ENCODE assay signal across 9 cellular contexts in genomic region chrX:13598877-13599276, GRCh38. TPM values are rescaled to one million over a fixed set of nuclear protein-coding genes. Genes with fewer than 3 reads are reported as not detected.
A peak's percentile ranks its signal among the peaks of the same experiment; 100 is the strongest.
DNase-seq lines count a peak whose midpoint lies in the region; ATAC-seq and TF ChIP-seq lines count a peak whose summit lies in the region.
"Had no signal": no experiment of that assay in that cellular context is flagged by ENCODE, and none has a peak within 500 bp of the region (broad histone marks: within the 10 kb centered on the region; RNA-seq: fewer than 3 reads in every experiment).

No MANE protein-coding gene starts in this region.

- no peak overlapping the region for H2AFZ ChIP-seq in OCI-LY7 (ENCODE audit: low read length)

- BruUV-seq in OCI-LY7 (replicated peaks; lab: Mats Ljungman, UMichigan), result no TSS peak

- no peak overlapping the region for H3K27ac Mint-ChIP-seq in natural killer cell treated with Interleukin-12 subunit alpha and Interleukin-12 subunit beta and Interleukin-15 and Interleukin-18, amount 100 ng/mL, for 72 hours

- H3K4me1 ChIP-seq in OCI-LY7 (ENCODE audit: insufficient read depth, low read length, poor library complexity, severe bottlenecking), result no peaks in the 10 kb centered on the region

- H3K4me3 Mint-ChIP-seq in natural killer cell treated with Interleukin-12 subunit alpha and Interleukin-12 subunit beta and Interleukin-15 and Interleukin-18, amount 100 ng/mL, for 72 hours, result no peak overlapping the region

- H3K4me2 ChIP-seq in OCI-LY7 (ENCODE audit: low read length), result no peak overlapping the region

- H3K36me3 Mint-ChIP-seq in natural killer cell treated with Interleukin-12 subunit alpha and Interleukin-12 subunit beta and Interleukin-15 and Interleukin-18, amount 100 ng/mL, for 72 hours, result no peaks in the 10 kb centered on the region

- H3K9me3 ChIP-seq in OCI-LY7 (ENCODE audit: low read length), result no peaks in the 10 kb centered on the region

- H3K9me2 ChIP-seq in OCI-LY7 (ENCODE audit: insufficient read depth, low read length), result no peaks in the 10 kb centered on the region

- no peak overlapping the region for H3K27ac ChIP-seq in OCI-LY7 (ENCODE audit: low read depth, low read length, poor library complexity, severe bottlenecking)

- DNase-seq in left ventricle myocardium superior, result no peak
- no peak for DNase-seq in Right ventricle myocardium superior
- peak; percentile 3 for DNase-seq in OCI-LY7 (ENCODE audit: low spot score)
- DNase-seq in epithelial cell of proximal tubule (ENCODE audit: low read depth), result no peak
- DNase-seq in natural killer cell treated with Interleukin-12 subunit alpha and Interleukin-12 subunit beta and Interleukin-15 and Interleukin-18, amount 100 ng/mL, for 72 hours (ENCODE audit: low spot score), result no peak
- DNase-seq in NCI-H1694 (lab: John Stamatoyannopoulos, UW), result no peak
- DNase-seq in NCI-H510A (lab: John Stamatoyannopoulos, UW), result no peak
- DNase-seq in SIG-M5 (lab: John Stamatoyannopoulos, UW), result no peak
- DNase-seq: posterior cingulate gyrus had no signal

- POLR2A ChIA-PET in OCI-LY7 (lab: Charles Lee), result no interaction called here

- H4K20me1 ChIP-seq in OCI-LY7 (ENCODE audit: insufficient read depth, low read length), result no peaks in the 10 kb centered on the region

- no peaks in the 10 kb centered on the region for H3K4me1 Mint-ChIP-seq in natural killer cell treated with Interleukin-12 subunit alpha and Interleukin-12 subunit beta and Interleukin-15 and Interleukin-18, amount 100 ng/mL, for 72 hours (ENCODE audit: low read depth in 2 of 2)

- peaks cover 0 to 10% of the 10 kb centered on the region in 2 donors for H3K27me3 Mint-ChIP-seq in natural killer cell treated with Interleukin-12 subunit alpha and Interleukin-12 subunit beta and Interleukin-15 and Interleukin-18, amount 100 ng/mL, for 72 hours

- peak; percentile 37; the same call in 1 of the 2 replicates for TF ChIP-seq CTCF in OCI-LY7 (conservative IDR thresholded peaks at IDR 0.05; ENCODE audit: low read length)
- TF ChIP-seq CTCF in epithelial cell of proximal tubule (conservative IDR thresholded peaks at IDR 0.05; ENCODE audit: low read depth, low read length), result peak; percentile 46

- CTCF ChIA-PET in OCI-LY7 (lab: Charles Lee; ENCODE audit: unreplicated experiment), result no interaction called here

- no peaks in the 10 kb centered on the region for H3K79me2 ChIP-seq in OCI-LY7 (ENCODE audit: insufficient read depth, low read depth, low read length)

- no peak overlapping the region for H3K4me3 ChIP-seq in OCI-LY7 (ENCODE audit: low read depth, low read length, poor library complexity, severe bottlenecking)
- no peak overlapping the region for H3K4me3 ChIP-seq in epithelial cell of proximal tubule (ENCODE audit: low read depth, low read length)

- no peaks in the 10 kb centered on the region for H3K9me3 Mint-ChIP-seq in natural killer cell treated with Interleukin-12 subunit alpha and Interleukin-12 subunit beta and Interleukin-15 and Interleukin-18, amount 100 ng/mL, for 72 hours

- no peaks in the 10 kb centered on the region for H3K36me3 ChIP-seq in OCI-LY7 (ENCODE audit: insufficient read depth, low read length)

- intact Hi-C loops in left ventricle myocardium superior (cut with micrococcal nuclease), result no loop called here
- intact Hi-C loops in Right ventricle myocardium superior (cut with DNase I), result no loop called here
- intact Hi-C loops in OCI-LY7 (cut with micrococcal nuclease; ENCODE audit: unreplicated experiment), result no loop called here

- ATAC-seq in left ventricle myocardium superior (peak; percentile 31), Right ventricle myocardium superior (ENCODE audit: poor library complexity) (no peak)
- ATAC-seq in natural killer cell treated with Interleukin-12 subunit alpha and Interleukin-12 subunit beta and Interleukin-15 and Interleukin-18, amount 100 ng/mL, for 72 hours, result no peak

RNA-seq across cellular contexts. Expression of gene EGFL6, which starts 29.5 kb away (rescaled TPM):
- total RNA-seq in left ventricle myocardium superior (not detected), Right ventricle myocardium superior (not detected), OCI-LY7 (2022) (not detected in 2 replicates), epithelial cell of proximal tubule (not detected in 2 replicates)
- not detected in 2 replicates for total RNA-seq in OCI-LY7 (2014; rRNA removed; shearing (Covaris generic))
- 1 to 10 TPM; 3.2 to 5.0 TPM for total RNA-seq in natural killer cell treated with Interleukin-12 subunit alpha and Interleukin-12 subunit beta and Interleukin-15 and Interleukin-18, amount 100 ng/mL, for 72 hours

RNA-seq across cellular contexts. Expression of gene TCEANC, which starts 54.1 kb away (rescaled TPM):
- 5.9 TPM for total RNA-seq in left ventricle myocardium superior
- total RNA-seq in Right ventricle myocardium superior, result 7.3 TPM
- total RNA-seq in OCI-LY7 (2014; rRNA removed; shearing (Covaris generic)), result 4.5 and 6.0 TPM in 2 replicates
- 4.0 and 4.8 TPM in 2 replicates for total RNA-seq in OCI-LY7 (2022)
- total RNA-seq in epithelial cell of proximal tubule, result 0.12 and 0.29 TPM in 2 replicates
- total RNA-seq in natural killer cell treated with Interleukin-12 subunit alpha and Interleukin-12 subunit beta and Interleukin-15 and Interleukin-18, amount 100 ng/mL, for 72 hours, result 1 to 10 TPM; 2.8 to 4.2 TPM
